Comparison of ENCODE assay signal across 9 cellular contexts in genomic region chr3:153165211-153165815, GRCh38. TPM values are rescaled to one million over a fixed set of nuclear protein-coding genes. Genes with fewer than 3 reads are reported as not detected.
DNase-seq lines count a peak whose midpoint lies in the region; ATAC-seq and TF ChIP-seq lines count a peak whose summit lies in the region.
"Had no signal": no experiment of that assay in that cellular context is flagged by ENCODE, and none has a peak within 500 bp of the region (broad histone marks: within the 10 kb centered on the region; RNA-seq: fewer than 3 reads in every experiment).

No MANE protein-coding gene starts in this region.

- DNase-seq in activated naive CD4-positive, alpha-beta T cell (lab: John Stamatoyannopoulos, UW), result no peak
- no peak for DNase-seq in T-helper 2 cell treated with Interferon-gamma antibody and Interleukin-4, amounts not matched to agents 5 μg/mL and 100 μg/mL, for 36 hours (ENCODE audit: low spot score)
- peak; percentile 24 for DNase-seq in fibroblast of villous mesenchyme (ENCODE audit: low read depth)
- no peak for DNase-seq in thoracic aorta (ENCODE audit: low spot score)
- no peak for DNase-seq in NCI-H524 treated with DMSO at 0.1 percent for 48 hours (lab: John Stamatoyannopoulos, UW)
- DNase-seq in stimulated activated CD4-positive, alpha-beta T cell treated with anti-CD3 and anti-CD28 coated beads, Interleukin-2, amount 100 ng/mL, for 24 hours, result no peak
- DNase-seq in UCSD-AML1 (lab: John Stamatoyannopoulos, UW; ENCODE audit: unreplicated experiment), result no peak
- DNase-seq: T-helper 9 cell had no signal

- H3K4me1 Mint-ChIP-seq in activated naive CD4-positive, alpha-beta T cell treated with anti-CD3 and anti-CD28 coated beads, Interleukin-2, amount 50 U/mL, for 24 hours, result peaks cover 66% of the 10 kb centered on the region
- peaks cover 46% of the 10 kb centered on the region for H3K4me1 Mint-ChIP-seq in T-helper 2 cell treated with Interferon-gamma antibody and Interleukin-4, amounts not matched to agents 5 μg/mL and 100 μg/mL, for 36 hours (ENCODE audit: low read depth)

- no peaks in the 10 kb centered on the region for H3K27me3 Mint-ChIP-seq in activated naive CD4-positive, alpha-beta T cell treated with anti-CD3 and anti-CD28 coated beads, Interleukin-2, amount 50 U/mL, for 24 hours
- H3K27me3 Mint-ChIP-seq in T-helper 2 cell treated with Interferon-gamma antibody and Interleukin-4, amounts not matched to agents 5 μg/mL and 100 μg/mL, for 36 hours (ENCODE audit: low read depth), result no peaks in the 10 kb centered on the region

- H3K27me3 ChIP-seq in thoracic aorta (replicated peaks; ENCODE audit: insufficient read depth), result no peaks in the 10 kb centered on the region

- no peak for ATAC-seq in thoracic aorta (ENCODE audit: insufficient number of reproducible peaks, low FRiP score, low read depth)

- H3K36me3 Mint-ChIP-seq in activated naive CD4-positive, alpha-beta T cell treated with anti-CD3 and anti-CD28 coated beads, Interleukin-2, amount 50 U/mL, for 24 hours, result peaks cover 3% of the 10 kb centered on the region
- peaks cover 54% of the 10 kb centered on the region for H3K36me3 Mint-ChIP-seq in T-helper 2 cell treated with Interferon-gamma antibody and Interleukin-4, amounts not matched to agents 5 μg/mL and 100 μg/mL, for 36 hours (ENCODE audit: low read depth)

- peak; percentile 32 for TF ChIP-seq CTCF in fibroblast of villous mesenchyme (IDR thresholded peaks at IDR 0.05; ENCODE audit: insufficient read depth, low read depth, low read length)
- no peak for TF ChIP-seq CTCF in thoracic aorta (IDR thresholded peaks at IDR 0.05)

- H3K4me3 Mint-ChIP-seq in activated naive CD4-positive, alpha-beta T cell treated with anti-CD3 and anti-CD28 coated beads, Interleukin-2, amount 50 U/mL, for 24 hours, result peak overlapping the region; percentile 93
- peak overlapping the region; percentile 94 for H3K4me3 Mint-ChIP-seq in T-helper 2 cell treated with Interferon-gamma antibody and Interleukin-4, amounts not matched to agents 5 μg/mL and 100 μg/mL, for 36 hours

- H3K4me1 ChIP-seq in thoracic aorta (ENCODE audit: control insufficient read depth in 1 of 2, low read depth in 2 of 2), result peaks cover 34 to 37% of the 10 kb centered on the region in 2 donors

- H3K4me3 ChIP-seq in fibroblast of villous mesenchyme (ENCODE audit: low read depth, low read length) (peak overlapping the region; percentile 93), thoracic aorta (peak overlapping the region; percentile 85)

- H3K9me3 ChIP-seq in thoracic aorta, result no peaks in the 10 kb centered on the region

- H3K36me3 ChIP-seq in thoracic aorta, result peaks cover 3% of the 10 kb centered on the region

- no peaks in the 10 kb centered on the region for H3K9me3 Mint-ChIP-seq in activated naive CD4-positive, alpha-beta T cell treated with anti-CD3 and anti-CD28 coated beads, Interleukin-2, amount 50 U/mL, for 24 hours
- no peaks in the 10 kb centered on the region for H3K9me3 Mint-ChIP-seq in T-helper 2 cell treated with Interferon-gamma antibody and Interleukin-4, amounts not matched to agents 5 μg/mL and 100 μg/mL, for 36 hours

- peak overlapping the region; percentile 76 for H3K27ac Mint-ChIP-seq in activated naive CD4-positive, alpha-beta T cell treated with anti-CD3 and anti-CD28 coated beads, Interleukin-2, amount 50 U/mL, for 24 hours
- peak overlapping the region; percentile 78 for H3K27ac Mint-ChIP-seq in T-helper 2 cell treated with Interferon-gamma antibody and Interleukin-4, amounts not matched to agents 5 μg/mL and 100 μg/mL, for 36 hours

- no peak overlapping the region for H3K27ac ChIP-seq in thoracic aorta

RNA-seq across cellular contexts. Expression of gene RAP2B, which starts 3.3 kb away (rescaled TPM):
- total RNA-seq in fibroblast of villous mesenchyme, result 11.2 and 14.5 TPM in 2 replicates
- total RNA-seq in thoracic aorta, result 10 to 100 TPM; 12.9 to 18.1 TPM
